In genomic region chr19:18637644-18638630, GRCh38 we compare ENCODE assay signal across 9 cellular contexts. TPM values are rescaled to one million over a fixed set of nuclear protein-coding genes. Genes with fewer than 3 reads are reported as not detected.
DNase-seq lines count a peak whose midpoint lies in the region; TF ChIP-seq lines count a peak whose summit lies in the region.
"Had no signal": no experiment of that assay in that cellular context is flagged by ENCODE, and none has a peak within 500 bp of the region (broad histone marks: within the 10 kb centered on the region; RNA-seq: fewer than 3 reads in every experiment).

No MANE protein-coding gene starts in this region.

- TF ChIP-seq CTCF in fibroblast of villous mesenchyme (IDR thresholded peaks at IDR 0.05; ENCODE audit: insufficient read depth, low read depth, low read length) = no peak

- DNase-seq in stimulated activated CD4-positive, alpha-beta T cell treated with anti-CD3 and anti-CD28 coated beads, Interleukin-15, amount 100 ng/mL, for 24 hours = peak; percentile 18
- no peak for DNase-seq in stimulated activated CD4-positive, alpha-beta T cell treated with anti-CD3 and anti-CD28 coated beads, Interleukin-12 subunit alpha, Interleukin-12 subunit beta, amount 100 ng/mL, for 4 hours
- peak; percentile 12 for DNase-seq in SK-MEL-5 (ENCODE audit: low read depth, low spot score)
- DNase-seq in fibroblast of villous mesenchyme (ENCODE audit: low read depth) = no peak
- DNase-seq in skeletal muscle cell (ENCODE audit: low read depth) = no peak
- DNase-seq in effector CD8-positive, alpha-beta T cell (lab: John Stamatoyannopoulos, UW) = no peak
- no peak for DNase-seq in NCI-H1092 treated with DMSO at 0.1 percent for 48 hours (lab: John Stamatoyannopoulos, UW)
- DNase-seq in CD1c-positive myeloid dendritic cell (ENCODE audit: extremely low spot score) = no peak

- in situ Hi-C loops in SK-MEL-5 (cut with HindIII; ENCODE audit: low pct_unique_long_range_greater_than_20kb, low sequenced_read_pairs) = no loop called here

- peak overlapping the region; percentile 85 for H3K4me3 ChIP-seq in fibroblast of villous mesenchyme (ENCODE audit: low read depth, low read length)
- H3K4me3 ChIP-seq in skeletal muscle cell (ENCODE audit: low read depth, low read length) = peak overlapping the region; percentile 72

RNA-seq across cellular contexts. Expression of gene KLHL26, which starts 1.1 kb away (rescaled TPM):
- total RNA-seq in SK-MEL-5 (2014; rRNA removed; shearing (Covaris generic)) = 0.77 and 1.3 TPM in 2 replicates
- 5.0 and 6.0 TPM in 2 replicates for polyA plus RNA-seq in SK-MEL-5 (2015; cell fraction: cytosol; rRNA removed)
- 1.0 and 1.8 TPM in 2 replicates for polyA plus RNA-seq in SK-MEL-5 (2015; cell fraction: nucleus; rRNA removed)
- 2.6 and 3.5 TPM in 2 replicates for total RNA-seq in fibroblast of villous mesenchyme

RNA-seq across cellular contexts. Expression of gene TMEM59L, which starts 25.3 kb away (rescaled TPM):
- 0.08 TPM in 1 of 2 replicates, not detected in the other for total RNA-seq in SK-MEL-5 (2014; rRNA removed; shearing (Covaris generic))
- polyA plus RNA-seq in SK-MEL-5 (2015; cell fraction: cytosol; rRNA removed) = 0.26 and 0.72 TPM in 2 replicates
- 4.2 and 5.7 TPM in 2 replicates for polyA plus RNA-seq in SK-MEL-5 (2015; cell fraction: nucleus; rRNA removed)
- under 0.01 and 0.32 TPM in 2 replicates for total RNA-seq in fibroblast of villous mesenchyme
- total RNA-seq: lung microvascular endothelial cell had no signal

RNA-seq across cellular contexts. Expression of gene CRLF1, which starts 31.3 kb away (rescaled TPM):
- total RNA-seq in SK-MEL-5 (2014; rRNA removed; shearing (Covaris generic)) = 0.32 and 2.6 TPM in 2 replicates
- polyA plus RNA-seq in SK-MEL-5 (2015; cell fraction: cytosol; rRNA removed) = 0.42 and 0.57 TPM in 2 replicates
- not detected in 2 replicates for polyA plus RNA-seq in SK-MEL-5 (2015; cell fraction: nucleus; rRNA removed)
- not detected in 2 replicates for total RNA-seq in fibroblast of villous mesenchyme
- total RNA-seq: lung microvascular endothelial cell had no signal

RNA-seq across cellular contexts. Expression of gene CRTC1, which starts 45.5 kb away (rescaled TPM):
- total RNA-seq in SK-MEL-5 (2014; rRNA removed; shearing (Covaris generic)) = 0.95 and 1.2 TPM in 2 replicates
- polyA plus RNA-seq in SK-MEL-5 (2015; cell fraction: cytosol; rRNA removed) = 6.8 and 8.1 TPM in 2 replicates
- 13.8 and 14.5 TPM in 2 replicates for polyA plus RNA-seq in SK-MEL-5 (2015; cell fraction: nucleus; rRNA removed)
- total RNA-seq in fibroblast of villous mesenchyme = 2.2 and 2.3 TPM in 2 replicates

RNA-seq across cellular contexts. Expression of gene REX1BD, which starts 49.3 kb away (rescaled TPM):
- 25.0 and 28.8 TPM in 2 replicates for total RNA-seq in SK-MEL-5 (2014; rRNA removed; shearing (Covaris generic))
- 53.7 and 56.8 TPM in 2 replicates for polyA plus RNA-seq in SK-MEL-5 (2015; cell fraction: cytosol; rRNA removed)
- 249 and 303 TPM in 2 replicates for polyA plus RNA-seq in SK-MEL-5 (2015; cell fraction: nucleus; rRNA removed)
- 27.6 and 41.6 TPM in 2 replicates for total RNA-seq in fibroblast of villous mesenchyme

Comparison
In these comparisons a context has a peak if more than half of its experiments do, and no peak if none do; other contexts are left out.
1. DNase-seq: peak in stimulated activated CD4-positive, alpha-beta T cell treated with anti-CD3 and anti-CD28 coated beads, Interleukin-15, amount 100 ng/mL, for 24 hours (single experiment) and SK-MEL-5 (single experiment); none in stimulated activated CD4-positive, alpha-beta T cell treated with anti-CD3 and anti-CD28 coated beads, Interleukin-12 subunit alpha, Interleukin-12 subunit beta, amount 100 ng/mL, for 4 hours (single experiment), fibroblast of villous mesenchyme (single experiment), skeletal muscle cell (single experiment), effector CD8-positive, alpha-beta T cell (single experiment), NCI-H1092 treated with DMSO at 0.1 percent for 48 hours (single experiment) and CD1c-positive myeloid dendritic cell (single experiment).